ENCODE assay signal across 14 cellular contexts in genomic region chr5:84385705-84386104, GRCh38. TPM values are rescaled to one million over a fixed set of nuclear protein-coding genes. Genes with fewer than 3 reads are reported as not detected.
DNase-seq lines count a peak whose midpoint lies in the region; ATAC-seq and TF ChIP-seq lines count a peak whose summit lies in the region.
"Had no signal": no experiment of that assay in that cellular context is flagged by ENCODE, and none has a peak within 500 bp of the region (broad histone marks: within the 10 kb centered on the region; RNA-seq: fewer than 3 reads in every experiment).

No MANE protein-coding gene starts in this region.

- no peaks in the 10 kb centered on the region for H3K36me3 Mint-ChIP-seq in stimulated activated memory B cell treated with anti-CD40 and anti-IgM and Interleukin-4, amounts not matched to agents 10 μg/mL and 1 μg/mL and 100 μg/mL, for 72 hours

- peak overlapping the region; percentile 91 for H3K27ac ChIP-seq in coronary artery
- H3K27ac ChIP-seq in lower lobe of right lung, result no peak overlapping the region
- H3K27ac ChIP-seq in thoracic aorta, result peak overlapping the region; percentile 89 to 96
- H3K27ac ChIP-seq: right lobe of liver had no signal

- H3K9me3 Mint-ChIP-seq in stimulated activated memory B cell treated with anti-CD40 and anti-IgM and Interleukin-4, amounts not matched to agents 10 μg/mL and 1 μg/mL and 100 μg/mL, for 72 hours, result no peaks in the 10 kb centered on the region
- H3K9me3 Mint-ChIP-seq: activated naive CD4-positive, alpha-beta T cell treated with anti-CD3 and anti-CD28 coated beads for 36 hours; stimulated activated naive CD8-positive, alpha-beta T cell treated with anti-CD3 and anti-CD28 coated beads, Interleukin-15, Interleukin-2, amounts not matched to agents 100 ng/mL and 50 ng/mL, for 24 hours had no signal

- ATAC-seq in lower lobe of right lung, result no peak
- no peak for ATAC-seq in thoracic aorta (ENCODE audit: insufficient number of reproducible peaks, low FRiP score, low read depth)
- no peak for ATAC-seq in stimulated activated memory B cell treated with anti-CD40 and anti-IgM and Interleukin-4, amounts not matched to agents 10 μg/mL and 1 μg/mL and 100 μg/mL, for 72 hours

- H3K9me3 ChIP-seq in lower lobe of right lung (no peaks in the 10 kb centered on the region), thoracic aorta (no peaks in the 10 kb centered on the region)
- H3K9me3 ChIP-seq: right lobe of liver had no signal

- H3K4me3 Mint-ChIP-seq in stimulated activated memory B cell treated with anti-CD40 and anti-IgM and Interleukin-4, amounts not matched to agents 10 μg/mL and 1 μg/mL and 100 μg/mL, for 72 hours, result no peak overlapping the region
- H3K4me3 Mint-ChIP-seq: activated naive CD4-positive, alpha-beta T cell treated with anti-CD3 and anti-CD28 coated beads for 36 hours; stimulated activated naive CD8-positive, alpha-beta T cell treated with anti-CD3 and anti-CD28 coated beads, Interleukin-15, Interleukin-2, amounts not matched to agents 100 ng/mL and 50 ng/mL, for 24 hours had no signal

- H3K27me3 Mint-ChIP-seq in stimulated activated memory B cell treated with anti-CD40 and anti-IgM and Interleukin-4, amounts not matched to agents 10 μg/mL and 1 μg/mL and 100 μg/mL, for 72 hours, result peaks cover 49% of the 10 kb centered on the region

- H3K27me3 ChIP-seq in lower lobe of right lung (ENCODE audit: low read depth) (peaks cover 28% of the 10 kb centered on the region), thoracic aorta (replicated peaks; ENCODE audit: insufficient read depth) (no peaks in the 10 kb centered on the region)

- peak overlapping the region; percentile 90 for H3K4me3 ChIP-seq in coronary artery
- H3K4me3 ChIP-seq in lower lobe of right lung, result peak overlapping the region; percentile 58
- H3K4me3 ChIP-seq in thoracic aorta, result peak overlapping the region; percentile 91
- H3K4me3 ChIP-seq: right lobe of liver had no signal

- H3K4me1 ChIP-seq in lower lobe of right lung (peaks cover 18% of the 10 kb centered on the region), thoracic aorta (ENCODE audit: control insufficient read depth in 1 of 2, low read depth in 2 of 2) (peaks cover 0 to under 1% of the 10 kb centered on the region in 2 donors)

- no peak for TF ChIP-seq CTCF in coronary artery (IDR thresholded peaks at IDR 0.05)
- no peak for TF ChIP-seq CTCF in lower lobe of right lung (IDR thresholded peaks at IDR 0.05)
- no peak for TF ChIP-seq CTCF in thoracic aorta (IDR thresholded peaks at IDR 0.05)

- DNase-seq in NCI-H69 (lab: John Stamatoyannopoulos, UW) (peak; percentile 32), coronary artery (ENCODE audit: low spot score) (no peak), lower lobe of right lung (no peak), thoracic aorta (ENCODE audit: low spot score) (no peak), NCI-H446 treated with DMSO at 0.1 percent for 48 hours (lab: John Stamatoyannopoulos, UW) (no peak), islet precursor cell (no peak), GM03348 (ENCODE audit: low spot score) (no peak)
- DNase-seq: activated naive CD4-positive, alpha-beta T cell treated with anti-CD3 and anti-CD28 coated beads for 36 hours; Karpas-422; NCI-H1694; NCI-H748 treated with DMSO at 0.1 percent for 48 hours; right lobe of liver had no signal

- intact Hi-C loops in lower lobe of right lung (cut with DNase I), result no loop called here

- no peaks in the 10 kb centered on the region for H3K36me3 ChIP-seq in lower lobe of right lung
- H3K36me3 ChIP-seq in thoracic aorta, result no peaks in the 10 kb centered on the region
- H3K36me3 ChIP-seq: right lobe of liver had no signal

- H3K4me1 Mint-ChIP-seq in stimulated activated memory B cell treated with anti-CD40 and anti-IgM and Interleukin-4, amounts not matched to agents 10 μg/mL and 1 μg/mL and 100 μg/mL, for 72 hours, result peaks cover 7% of the 10 kb centered on the region

- no peak overlapping the region for H3K27ac Mint-ChIP-seq in stimulated activated memory B cell treated with anti-CD40 and anti-IgM and Interleukin-4, amounts not matched to agents 10 μg/mL and 1 μg/mL and 100 μg/mL, for 72 hours
- H3K27ac Mint-ChIP-seq: activated naive CD4-positive, alpha-beta T cell treated with anti-CD3 and anti-CD28 coated beads for 36 hours; stimulated activated naive CD8-positive, alpha-beta T cell treated with anti-CD3 and anti-CD28 coated beads, Interleukin-15, Interleukin-2, amounts not matched to agents 100 ng/mL and 50 ng/mL, for 24 hours had no signal

RNA-seq across cellular contexts. Expression of gene EDIL3, which starts 1.0 kb away (rescaled TPM):
- total RNA-seq in lower lobe of right lung (17.0 TPM), thoracic aorta (100 to 1,000 TPM; 157 to 170 TPM)
- total RNA-seq: activated naive CD4-positive, alpha-beta T cell treated with anti-CD3 and anti-CD28 coated beads for 36 hours had no signal
